Comparison of ENCODE assay signal across 14 cellular contexts in the genomic region with DNA sequence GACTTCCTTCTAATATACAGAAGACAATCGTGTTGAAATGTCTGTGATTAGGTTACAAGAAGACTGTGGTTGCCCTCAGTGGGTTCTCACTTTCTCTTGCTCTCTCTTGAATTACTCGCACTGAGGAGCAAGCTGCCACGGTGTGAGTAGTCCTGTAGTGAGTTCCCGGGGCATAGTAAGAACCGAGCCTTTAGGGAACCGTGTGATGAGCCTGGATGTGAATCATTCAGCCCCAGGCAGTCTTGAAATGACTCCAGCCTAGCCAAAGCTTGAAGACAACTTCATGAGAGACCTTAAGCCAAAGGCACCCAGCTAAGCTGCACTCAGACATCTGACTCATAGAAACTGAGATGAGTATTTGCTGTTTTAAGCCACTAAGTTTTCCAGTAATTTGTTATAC.
A peak's percentile ranks its signal among the peaks of the same experiment; 100 is the strongest.
DNase-seq lines count a peak whose midpoint lies in the region; ATAC-seq and TF ChIP-seq lines count a peak whose summit lies in the region.
"Had no signal": no experiment of that assay in that cellular context is flagged by ENCODE, and none has a peak within 500 bp of the region (broad histone marks: within the 10 kb centered on the region; RNA-seq: fewer than 3 reads in every experiment).

No MANE protein-coding gene starts in this region.

- H3K4me3 ChIP-seq in RWPE2 (ENCODE audit: severe bottlenecking) (no peak overlapping the region), SJCRH30 (no peak overlapping the region)
- H3K4me3 ChIP-seq: neural progenitor cell had no signal

- no peaks in the 10 kb centered on the region for H3K36me3 ChIP-seq in RWPE2 (ENCODE audit: low read depth)
- H3K36me3 ChIP-seq in SJCRH30, result no peaks in the 10 kb centered on the region
- H3K36me3 ChIP-seq: neural progenitor cell had no signal

- DNase-seq in activated T-cell treated with anti-CD3 and anti-CD28 coated beads for 48 hours (ENCODE audit: low read depth) (peak; percentile 2), RWPE2 (ENCODE audit: low spot score) (no peak), NCI-H1694 treated with DMSO at 0.1 percent for 48 hours (lab: John Stamatoyannopoulos, UW) (no peak), SJCRH30 (no peak), OCI-M2 (lab: John Stamatoyannopoulos, UW; ENCODE audit: unreplicated experiment) (no peak)
- no peak for DNase-seq in activated T-cell treated with anti-CD3 and anti-CD28 coated beads, Interleukin-2, amount 50 U/mL, for 1 hour
- peak; percentile 25 for DNase-seq in stimulated activated CD8-positive, alpha-beta memory T cell treated with anti-CD3 and anti-CD28 coated beads, Interleukin-4, amount 100 ng/mL, for 48 hours
- DNase-seq: ACHN, caudate nucleus, DMS79 treated with DMSO at 0.1 percent for 48 hours, left cardiac atrium, NCI-H524 treated with DMSO at 0.1 percent for 48 hours had no signal

- TF ChIP-seq CTCF in RWPE2 (IDR thresholded peaks at IDR 0.05; ENCODE audit: poor library complexity, severe bottlenecking), result no peak

- no peaks in the 10 kb centered on the region for H3K9me3 ChIP-seq in RWPE2 (ENCODE audit: severe bottlenecking)
- no peaks in the 10 kb centered on the region for H3K9me3 ChIP-seq in SJCRH30 (replicated peaks)

- H3K4me1 ChIP-seq in RWPE2 (ENCODE audit: insufficient read depth, poor library complexity, severe bottlenecking) (no peaks in the 10 kb centered on the region), SJCRH30 (no peaks in the 10 kb centered on the region)
- H3K4me1 ChIP-seq: neural progenitor cell had no signal

- no peak overlapping the region for H3K27ac ChIP-seq in RWPE2 (ENCODE audit: poor library complexity, severe bottlenecking)
- H3K27ac ChIP-seq in SJCRH30, result no peak overlapping the region
- H3K27ac ChIP-seq: neural progenitor cell had no signal

- H3K27me3 ChIP-seq in RWPE2 (ENCODE audit: insufficient read depth, poor library complexity, severe bottlenecking), result no peaks in the 10 kb centered on the region
- H3K27me3 ChIP-seq in SJCRH30, result no peaks in the 10 kb centered on the region
- H3K27me3 ChIP-seq: neural progenitor cell had no signal

- peak; percentile 68 for ATAC-seq in HG02884 (IDR thresholded peaks at IDR 0.05; ENCODE audit: unreplicated experiment)
- peak; percentile 92 for ATAC-seq in RWPE2 (ENCODE audit: low read depth)
- ATAC-seq: left cardiac atrium had no signal

Comparison
In these comparisons a context has a peak if more than half of its experiments do, and no peak if none do; other contexts are left out.
1. DNase-seq: peak in activated T-cell treated with anti-CD3 and anti-CD28 coated beads for 48 hours (single experiment) and stimulated activated CD8-positive, alpha-beta memory T cell treated with anti-CD3 and anti-CD28 coated beads, Interleukin-4, amount 100 ng/mL, for 48 hours (single experiment); none in activated T-cell treated with anti-CD3 and anti-CD28 coated beads, Interleukin-2, amount 50 U/mL, for 1 hour (single experiment), RWPE2 (single experiment), NCI-H1694 treated with DMSO at 0.1 percent for 48 hours (single experiment), SJCRH30 (0 of 2) and OCI-M2 (single experiment).